11 cellular contexts compared by ENCODE assay signal in the genomic region with DNA sequence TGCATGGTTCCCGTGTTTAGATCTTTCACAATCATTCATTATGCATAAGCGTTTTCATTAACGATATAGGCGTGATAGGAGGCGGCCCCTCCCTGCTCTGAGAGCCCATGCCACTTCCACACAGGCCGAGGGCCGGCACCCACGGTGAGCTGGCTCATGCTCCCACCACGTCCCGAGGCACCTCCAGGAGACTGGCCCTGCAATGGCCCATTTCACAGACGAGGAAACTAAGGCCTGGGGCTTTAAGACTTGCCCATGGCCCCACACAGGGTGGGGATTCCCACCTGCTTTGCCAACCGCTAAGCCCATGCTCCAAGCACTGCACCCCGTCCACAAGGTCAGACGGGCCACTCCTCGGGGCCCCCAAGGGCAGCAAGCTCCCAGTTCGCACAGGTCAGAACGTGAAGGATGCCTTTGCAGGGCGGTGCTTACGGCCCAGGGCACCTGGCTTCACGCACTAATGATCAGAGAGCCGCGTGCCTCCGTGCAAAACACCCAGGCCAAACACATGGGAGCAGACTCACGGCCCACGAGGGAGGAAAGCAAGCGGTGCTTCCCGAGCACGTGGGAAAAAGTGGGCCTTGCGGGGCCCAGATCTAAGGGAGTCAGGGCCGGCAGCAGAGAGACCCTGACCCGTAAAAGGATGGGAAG. TPM values are rescaled to one million over a fixed set of nuclear protein-coding genes. Genes with fewer than 3 reads are reported as not detected.
DNase-seq lines count a peak whose midpoint lies in the region; ATAC-seq, FAIRE-seq and TF ChIP-seq lines count a peak whose summit lies in the region.
"Had no signal": no experiment of that assay in that cellular context is flagged by ENCODE, and none has a peak within 500 bp of the region (broad histone marks: within the 10 kb centered on the region; RNA-seq: fewer than 3 reads in every experiment).

No MANE protein-coding gene starts in this region.

- intact Hi-C loops in HepG2 (cut with micrococcal nuclease; ENCODE audit: unreplicated experiment), result no loop called here

- H3F3A ChIP-seq in GM23248 (ENCODE audit: insufficient read depth), result 0 out of 2 replicates have a peak, but pooled peaks cover 9% of the 10 kb centered on the region

- TF ChIP-seq POLR2A in HepG2 (IDR thresholded peaks at IDR 0.05; ENCODE audit: insufficient read depth in 1 of 2, low read depth in 2 of 2, low read length in 2 of 2), result no peak

- H3K27ac ChIP-seq in GM23248 (no peak overlapping the region), HepG2 (ENCODE audit: extremely low read length, insufficient read depth, low read length) (no peak overlapping the region), skeletal muscle tissue (ENCODE audit: low read depth, low read length) (peak overlapping the region; percentile 33)

- H3K36me3 ChIP-seq in GM23248 (ENCODE audit: low read depth) (no peaks in the 10 kb centered on the region), HepG2 (replicated peaks in 1 of 2; ENCODE audit: control insufficient read depth in 1 of 2, insufficient read depth in 2 of 2, low read length in 2 of 2) (no peaks in the 10 kb centered on the region), skeletal muscle tissue (ENCODE audit: control insufficient read depth in 3 of 3, insufficient read depth in 3 of 3, low read length in 3 of 3) (peaks cover 0 to 4% (median 0%) of the 10 kb centered on the region in 3 donors)

- H3K4me3 ChIP-seq in GM23248 (no peak overlapping the region), HepG2 (replicated peaks in 1 of 3; ENCODE audit: insufficient read depth in 1 of 3, low read depth in 2 of 3, low read length in 3 of 3) (no peak overlapping the region), skeletal muscle tissue (ENCODE audit: low read length in 3 of 3) (peak overlapping the region in 1 of 3 donors; percentile 35)

- DNase-seq in GM23248 (no peak), HepG2 (ENCODE audit: low spot score) (no peak), AML-193 (lab: John Stamatoyannopoulos, UW) (no peak), HPDE6-E6E7 (ENCODE audit: extremely low spot score) (no peak), RCC 7860 (ENCODE audit: low spot score) (no peak), NCI-H446 treated with DMSO at 0.1 percent for 48 hours (lab: John Stamatoyannopoulos, UW) (no peak)
- peak; percentile 23 for DNase-seq in activated naive CD8-positive, alpha-beta T cell treated with anti-CD3 and anti-CD28 coated beads, Interleukin-2, amount 10 ng/mL, durations not matched to agents 7 days and 5 days
- DNase-seq: activated CD4-positive, alpha-beta T cell treated with anti-CD3 and anti-CD28 coated beads, Interleukin-2, amount 10 ng/mL, durations not matched to agents 7 days and 5 days; NCI-H1092 treated with DMSO at 0.1 percent for 48 hours had no signal

- peaks cover 8% of the 10 kb centered on the region for H3K27me3 Mint-ChIP-seq in activated naive CD8-positive, alpha-beta T cell treated with anti-CD3 and anti-CD28 coated beads, Interleukin-2, amount 10 ng/mL, durations not matched to agents 7 days and 5 days

- 83 to 85% methylated on average over 31 of the region's 31 CpGs for WGBS in GM23248 (ENCODE audit: low coverage in 1 of 2, low lambda C conversion rate in 2 of 2, missing lambda C conversion rate in 2 of 2), 2 experiments
- WGBS in HepG2 (ENCODE audit: low lambda C conversion rate), result 33% methylated on average over 13 of the region's 31 CpGs

- no peaks in the 10 kb centered on the region for H3K27me3 ChIP-seq in GM23248 (replicated peaks; ENCODE audit: insufficient read depth)
- H3K27me3 ChIP-seq in HepG2 (ENCODE audit: control insufficient read depth in 1 of 2, insufficient read depth in 2 of 2, low read length in 2 of 2), result peaks cover 18 to 93% of the 10 kb centered on the region in 2 experiments
- H3K27me3 ChIP-seq in skeletal muscle tissue (ENCODE audit: control insufficient read depth in 3 of 3, insufficient read depth in 3 of 3, low read length in 3 of 3), result no peaks in the 10 kb centered on the region

- POLR2A ChIA-PET in activated naive CD8-positive, alpha-beta T cell treated with anti-CD3 and anti-CD28 coated beads, Interleukin-2, amount 10 ng/mL, durations not matched to agents 7 days and 5 days (lab: Charles Lee), result interaction anchor here (0.6 kb wide), 1 partner anchor 59 kb away, joined by 7 read pairs; no protein-coding TSS in a partner anchor
- POLR2A ChIA-PET in HepG2 (lab: Yijun Ruan, JAX), result no interaction called here

- BruUV-seq in HepG2 (replicated peaks; lab: Mats Ljungman, UMichigan), result no TSS peak

- no peaks in the 10 kb centered on the region for H3K9me2 ChIP-seq in GM23248 (ENCODE audit: insufficient read depth)

- no peaks in the 10 kb centered on the region for H3K9me3 ChIP-seq in GM23248 (ENCODE audit: low read depth)
- no peaks in the 10 kb centered on the region for H3K9me3 ChIP-seq in HepG2 (ENCODE audit: low read length)
- no peaks in the 10 kb centered on the region for H3K9me3 ChIP-seq in skeletal muscle tissue (ENCODE audit: control insufficient read depth in 3 of 3, low read length in 3 of 3)

- peaks cover 8% of the 10 kb centered on the region for H3K4me1 Mint-ChIP-seq in activated naive CD8-positive, alpha-beta T cell treated with anti-CD3 and anti-CD28 coated beads, Interleukin-2, amount 10 ng/mL, durations not matched to agents 7 days and 5 days

- CTCF ChIA-PET in HepG2 (lab: Yijun Ruan, JAX; ENCODE audit: low intra/inter-chr PET ratio, low total read pairs), result no interaction called here

- ATAC-seq in activated naive CD8-positive, alpha-beta T cell treated with anti-CD3 and anti-CD28 coated beads, Interleukin-2, amount 10 ng/mL, durations not matched to agents 7 days and 5 days (ENCODE audit: low read depth), result no peak
- no peak for ATAC-seq in HepG2
- ATAC-seq: sciatic nerve had no signal

- H3K4me3 Mint-ChIP-seq in activated naive CD8-positive, alpha-beta T cell treated with anti-CD3 and anti-CD28 coated beads, Interleukin-2, amount 10 ng/mL, durations not matched to agents 7 days and 5 days, result peak overlapping the region; percentile 25
- H3K4me3 Mint-ChIP-seq: activated CD4-positive, alpha-beta T cell treated with anti-CD3 and anti-CD28 coated beads, Interleukin-2, amount 10 ng/mL, durations not matched to agents 7 days and 5 days had no signal

- H2AFZ ChIP-seq in GM23248, result no peak overlapping the region
- H2AFZ ChIP-seq in HepG2 (ENCODE audit: low read length), result no peak overlapping the region

- H3K4me2 ChIP-seq in GM23248 (ENCODE audit: unreplicated experiment) (peak overlapping the region; percentile 35), HepG2 (ENCODE audit: low read depth, low read length) (no peak overlapping the region)

- TF ChIP-seq EP300 in HepG2 (IDR thresholded peaks at IDR 0.05; ENCODE audit: low read depth in 2 of 2, low read length in 2 of 2) (no peak), HepG2 (CRISPR knock-in tag; IDR thresholded peaks at IDR 0.05; ENCODE audit: borderline replicate concordance) (no peak)

- no peak for FAIRE-seq in HepG2 (lab: Jason Lieb, UNC)
- no peak for FAIRE-seq in RCC 7860 (lab: Jason Lieb, UNC)

- in situ Hi-C loops in GM23248 (cut with MboI), result no loop called here
- in situ Hi-C loops in HepG2 (cut with HindIII; ENCODE audit: extremely low pct_ligation_motif_present, low pct_unique_long_range_greater_than_20kb), result no loop called here

- H3K36me3 Mint-ChIP-seq in activated naive CD8-positive, alpha-beta T cell treated with anti-CD3 and anti-CD28 coated beads, Interleukin-2, amount 10 ng/mL, durations not matched to agents 7 days and 5 days, result peaks cover 2% of the 10 kb centered on the region

- H3K9ac ChIP-seq in GM23248 (0 out of 2 replicates have a peak overlapping the region, but pooled peaks have one; percentile 12), HepG2 (ENCODE audit: insufficient read depth, low read depth, low read length) (no peak overlapping the region), skeletal muscle tissue (ENCODE audit: low read depth in 1 of 3, low read length in 3 of 3) (peak overlapping the region in 1 of 3 donors; percentile 54)

- TF ChIP-seq CTCF in HepG2 (CRISPR knock-in tag; IDR thresholded peaks at IDR 0.05), result no peak

- H4K20me1 ChIP-seq in GM23248 (ENCODE audit: insufficient read depth) (no peaks in the 10 kb centered on the region), HepG2 (ENCODE audit: insufficient read depth, low read length) (no peaks in the 10 kb centered on the region; the same call in 1 of the 2 replicates)

- H3K4me1 ChIP-seq in GM23248 (ENCODE audit: insufficient read depth) (peaks cover 70% of the 10 kb centered on the region), HepG2 (ENCODE audit: insufficient read depth, low read length) (no peaks in the 10 kb centered on the region), skeletal muscle tissue (ENCODE audit: control insufficient read depth in 3 of 3, insufficient read depth in 3 of 3, low read length in 3 of 3) (peaks cover 63 to 87% (median 80%) of the 10 kb centered on the region in 3 donors)

- H3K9me3 Mint-ChIP-seq in activated naive CD8-positive, alpha-beta T cell treated with anti-CD3 and anti-CD28 coated beads, Interleukin-2, amount 10 ng/mL, durations not matched to agents 7 days and 5 days, result no peaks in the 10 kb centered on the region
- H3K9me3 Mint-ChIP-seq: activated CD4-positive, alpha-beta T cell treated with anti-CD3 and anti-CD28 coated beads, Interleukin-2, amount 10 ng/mL, durations not matched to agents 7 days and 5 days had no signal

- no peak for TF ChIP-seq RAD21 in HepG2 (CRISPR knock-in tag; IDR thresholded peaks at IDR 0.05)

- H3K79me2 ChIP-seq in GM23248 (ENCODE audit: insufficient read depth) (peaks cover 95% of the 10 kb centered on the region), HepG2 (ENCODE audit: insufficient read depth, low read length) (no peaks in the 10 kb centered on the region)

- H3K27ac Mint-ChIP-seq in activated naive CD8-positive, alpha-beta T cell treated with anti-CD3 and anti-CD28 coated beads, Interleukin-2, amount 10 ng/mL, durations not matched to agents 7 days and 5 days, result peak overlapping the region; percentile 24
- H3K27ac Mint-ChIP-seq: activated CD4-positive, alpha-beta T cell treated with anti-CD3 and anti-CD28 coated beads, Interleukin-2, amount 10 ng/mL, durations not matched to agents 7 days and 5 days had no signal

RNA-seq across cellular contexts. Expression of a gene that starts 8.3 kb away (rescaled TPM):
- 47.6 and 57.6 TPM in 2 replicates for total RNA-seq in GM23248 (2014; rRNA removed; shearing (Covaris generic))
- polyA plus RNA-seq in GM23248 (2016; fragmentation: Nextera tagmentation; extraction: Ambion mirVana) (25.3 and 27.9 TPM in 2 replicates), HepG2 (2011; rRNA removed) (not detected in 2 replicates)
- total RNA-seq in activated naive CD8-positive, alpha-beta T cell treated with anti-CD3 and anti-CD28 coated beads, Interleukin-2, amount 10 ng/mL, durations not matched to agents 7 days and 5 days, result 10 to 100 TPM; 13.0 to 13.2 TPM
- total RNA-seq in HepG2 (2016; rRNA removed; fragmentation: Illumina TruSeq; extraction: Trizol) (not detected in 2 replicates), skeletal muscle tissue (19.3 TPM)
- total RNA-seq in HepG2 (2016; cell fraction: cytosol; rRNA removed; fragmentation: Illumina TruSeq; extraction: Trizol; ENCODE audit: low read depth), result 0.26 TPM in 1 of 2 replicates, not detected in the other
- not detected in 2 replicates for total RNA-seq in HepG2 (2016; cell fraction: insoluble cytoplasmic fraction; rRNA removed; fragmentation: Illumina TruSeq; extraction: Trizol)
- not detected in 2 replicates for total RNA-seq in HepG2 (2016; cell fraction: membrane; rRNA removed; fragmentation: Illumina TruSeq; extraction: Trizol)
- not detected in 2 replicates for total RNA-seq in HepG2 (2016; cell fraction: nucleus; rRNA removed; fragmentation: Illumina TruSeq; extraction: Trizol)
- polyA plus RNA-seq in HepG2 (2011; cell fraction: cytosol; rRNA removed), result not detected in 2 replicates
- polyA plus RNA-seq in HepG2 (2011; cell fraction: nucleus; rRNA removed), result 0.34 TPM in 1 of 2 replicates, not detected in the other
- not detected in 2 replicates for polyA plus RNA-seq in HepG2 (2012)
- polyA plus RNA-seq in HepG2 (2016; cell fraction: cytosol; fragmentation: Illumina TruSeq; extraction: Trizol; ENCODE audit: low read depth), result not detected in 2 replicates
- not detected in 2 replicates for polyA plus RNA-seq in HepG2 (2016; cell fraction: insoluble cytoplasmic fraction; fragmentation: Illumina TruSeq; extraction: Trizol; ENCODE audit: low read depth)
- not detected in 2 replicates for polyA plus RNA-seq in HepG2 (2016; cell fraction: membrane; fragmentation: Illumina TruSeq; extraction: Trizol; ENCODE audit: low read depth)
- not detected in 2 replicates for polyA plus RNA-seq in HepG2 (2016; cell fraction: nucleus; fragmentation: Illumina TruSeq; extraction: Trizol; ENCODE audit: insufficient read depth, low read depth)
- polyA minus RNA-seq in HepG2 (2011; rRNA and poly(A)+ RNA removed; ENCODE audit: low replicate concordance), result 41.3 TPM in 1 of 2 replicates, not detected in the other
- polyA minus RNA-seq in HepG2 (2011; cell fraction: cytosol; rRNA and poly(A)+ RNA removed), result 0.40 and 0.97 TPM in 2 replicates
- polyA minus RNA-seq in HepG2 (2011; cell fraction: nucleus; rRNA and poly(A)+ RNA removed), result not detected in 2 replicates

Comparison
In these comparisons a context has a peak if more than half of its experiments do, and no peak if none do; other contexts are left out.
1. RNA of a gene that starts 8.3 kb away (total RNA-seq): 47.6 to 57.6 TPM in GM23248, 19.3 TPM in skeletal muscle tissue (single experiment) and 13.0 to 13.2 TPM in activated naive CD8-positive, alpha-beta T cell treated with anti-CD3 and anti-CD28 coated beads, Interleukin-2, amount 10 ng/mL, durations not matched to agents 7 days and 5 days; 0.26 TPM in HepG2; every median in the first group is over 10 times any median in the second.